In genomic region chr7:43302211-43302711, GRCh38 we compare ENCODE assay signal across 11 cellular contexts.
A peak's percentile ranks its signal among the peaks of the same experiment; 100 is the strongest.
DNase-seq lines count a peak whose midpoint lies in the region; ATAC-seq and TF ChIP-seq lines count a peak whose summit lies in the region.
"Had no signal": no experiment of that assay in that cellular context is flagged by ENCODE, and none has a peak within 500 bp of the region (broad histone marks: within the 10 kb centered on the region; RNA-seq: fewer than 3 reads in every experiment).

No MANE protein-coding gene starts in this region.

- H3K4me1 Mint-ChIP-seq in neural progenitor cell = peaks cover 20% of the 10 kb centered on the region

- TF ChIP-seq CTCF in dorsolateral prefrontal cortex (IDR thresholded peaks at IDR 0.05 in 54 of 56, conservative IDR thresholded peaks at IDR 0.05 in 2 of 56; ENCODE audit: low read depth in 1 of 56, partially characterized antibody in 56 of 56) (no peak), neural progenitor cell (IDR thresholded peaks at IDR 0.05) (no peak), GM13977 (IDR thresholded peaks at IDR 0.05; ENCODE audit: extremely low read depth, insufficient read depth, missing control alignments) (no peak)

- H3K27me3 Mint-ChIP-seq in neural progenitor cell (ENCODE audit: insufficient read depth, low read depth) = peaks cover 2% of the 10 kb centered on the region

- H4K20me1 ChIP-seq in neural progenitor cell (ENCODE audit: low read depth) = no peaks in the 10 kb centered on the region

- H3F3A ChIP-seq in neural progenitor cell (ENCODE audit: low read depth) = no peaks in the 10 kb centered on the region

- H2AFZ ChIP-seq in neural progenitor cell (replicated peaks) = no peak overlapping the region

- no peak for ATAC-seq in HG02763 (IDR thresholded peaks at IDR 0.05; ENCODE audit: unreplicated experiment)
- ATAC-seq in HG02798 (IDR thresholded peaks at IDR 0.05; ENCODE audit: poor library complexity, unreplicated experiment) = no peak

- H3K36me3 ChIP-seq in neural progenitor cell = no peaks in the 10 kb centered on the region
- H3K36me3 ChIP-seq: spleen, upper lobe of left lung had no signal

- H3K27ac ChIP-seq in dorsolateral prefrontal cortex (peak overlapping the region in 36 of 59 donors; percentile 5 to 75 (median 43)), neural progenitor cell (no peak overlapping the region)
- H3K27ac ChIP-seq: 22Rv1, spleen, upper lobe of left lung had no signal

- DNase-seq in DMS53 (lab: John Stamatoyannopoulos, UW) = peak; percentile 7
- DNase-seq in DMS53 treated with DMSO at 0.1 percent for 48 hours (lab: John Stamatoyannopoulos, UW; ENCODE audit: unreplicated experiment) = no peak
- DNase-seq in MV-4-11 (lab: John Stamatoyannopoulos, UW) = peak; percentile 19
- DNase-seq in dorsolateral prefrontal cortex = peak in 2 of 10 donors; percentile 24 to 30
- no peak for DNase-seq in neural progenitor cell (ENCODE audit: low spot score)
- no peak for DNase-seq in GM13977 (ENCODE audit: low spot score)
- DNase-seq: spleen had no signal

- H3K27ac Mint-ChIP-seq in neural progenitor cell = no peak overlapping the region

- H3K36me3 Mint-ChIP-seq in neural progenitor cell = no peaks in the 10 kb centered on the region

- no peak overlapping the region for H3K4me2 ChIP-seq in neural progenitor cell

- intact Hi-C loops in dorsolateral prefrontal cortex (cut with DNase I) = no loop called here

- no peaks in the 10 kb centered on the region for H3K9me3 Mint-ChIP-seq in neural progenitor cell

- no peak overlapping the region for H3K9ac ChIP-seq in neural progenitor cell

- H3K79me2 ChIP-seq in neural progenitor cell (ENCODE audit: low read depth) = no peaks in the 10 kb centered on the region

- no peaks in the 10 kb centered on the region for H3K9me3 ChIP-seq in neural progenitor cell (ENCODE audit: low read depth)
- H3K9me3 ChIP-seq: spleen, upper lobe of left lung had no signal

- H3K4me3 ChIP-seq in dorsolateral prefrontal cortex = no peak overlapping the region
- H3K4me3 ChIP-seq in neural progenitor cell = no peak overlapping the region
- H3K4me3 ChIP-seq: spleen, upper lobe of left lung had no signal

- in situ Hi-C loops in GM13977 (cut with MboI; ENCODE audit: low pct_unique_long_range_greater_than_20kb, low sequenced_read_pairs, unreplicated experiment) = no loop called here

- H3K27me3 ChIP-seq in dorsolateral prefrontal cortex = peaks cover 0 to 6% (median 0%) of the 10 kb centered on the region in 45 donors
- H3K27me3 ChIP-seq in neural progenitor cell = no peaks in the 10 kb centered on the region
- H3K27me3 ChIP-seq: upper lobe of left lung had no signal

- H3K4me3 Mint-ChIP-seq in neural progenitor cell = peak overlapping the region; percentile 41

- H3K4me1 ChIP-seq in neural progenitor cell = peaks cover 26% of the 10 kb centered on the region
- H3K4me1 ChIP-seq: upper lobe of left lung had no signal

Comparison
In these comparisons a context has a peak if more than half of its experiments do, and no peak if none do; other contexts are left out.
1. DNase-seq: peak in DMS53 (single experiment) and MV-4-11 (single experiment); none in DMS53 treated with DMSO at 0.1 percent for 48 hours (single experiment), neural progenitor cell (single experiment) and GM13977 (single experiment).